20 cellular contexts compared by ENCODE assay signal in genomic region chr6:45843848-45844521, GRCh38.
DNase-seq lines count a peak whose midpoint lies in the region.
"Had no signal": no experiment of that assay in that cellular context is flagged by ENCODE, and none has a peak within 500 bp of the region (broad histone marks: within the 10 kb centered on the region; RNA-seq: fewer than 3 reads in every experiment).

No MANE protein-coding gene starts in this region.

- H3K27ac Mint-ChIP-seq in activated T-helper 1 cell treated with anti-CD3 and anti-CD28 coated beads, Interleukin-12 subunit alpha, Interleukin-12 subunit beta, Interleukin-2, Interleukin-4 antibody, amounts not matched to agents 30 ng/mL and 10 ng/mL and 1 ng/mL, durations not matched to agents 14 hours and 24 hours and 36 hours: no peak overlapping the region
- H3K27ac Mint-ChIP-seq: neural progenitor cell had no signal

- intact Hi-C loops in activated T-helper 1 cell treated with anti-CD3 and anti-CD28 coated beads, Interleukin-12 subunit alpha, Interleukin-12 subunit beta, Interleukin-2, Interleukin-4 antibody, amounts not matched to agents 30 ng/mL and 10 ng/mL and 1 ng/mL, durations not matched to agents 14 hours and 24 hours and 36 hours (cut with micrococcal nuclease): no loop called here

- in situ Hi-C loops in KBM-7 (cut with MboI; ENCODE audit: low pct_unique_long_range_greater_than_20kb, low sequenced_read_pairs): no loop called here

- H3K4me3 Mint-ChIP-seq in activated T-helper 1 cell treated with anti-CD3 and anti-CD28 coated beads, Interleukin-12 subunit alpha, Interleukin-12 subunit beta, Interleukin-2, Interleukin-4 antibody, amounts not matched to agents 30 ng/mL and 10 ng/mL and 1 ng/mL, durations not matched to agents 14 hours and 24 hours and 36 hours: no peak overlapping the region
- H3K4me3 Mint-ChIP-seq: neural progenitor cell had no signal

- H3K27me3 Mint-ChIP-seq in activated T-helper 1 cell treated with anti-CD3 and anti-CD28 coated beads, Interleukin-12 subunit alpha, Interleukin-12 subunit beta, Interleukin-2, Interleukin-4 antibody, amounts not matched to agents 30 ng/mL and 10 ng/mL and 1 ng/mL, durations not matched to agents 14 hours and 24 hours and 36 hours (ENCODE audit: insufficient read depth): peaks cover 3% of the 10 kb centered on the region

- H3K36me3 Mint-ChIP-seq in activated T-helper 1 cell treated with anti-CD3 and anti-CD28 coated beads, Interleukin-12 subunit alpha, Interleukin-12 subunit beta, Interleukin-2, Interleukin-4 antibody, amounts not matched to agents 30 ng/mL and 10 ng/mL and 1 ng/mL, durations not matched to agents 14 hours and 24 hours and 36 hours (ENCODE audit: low read depth): peaks cover 2% of the 10 kb centered on the region
- H3K36me3 Mint-ChIP-seq: neural progenitor cell had no signal

- DNase-seq in EH (ENCODE audit: low read depth): peak; percentile 73
- peak; percentile 72 for DNase-seq in KBM-7
- peak; percentile 92 for DNase-seq in astrocyte of the hippocampus (ENCODE audit: low read depth, low spot score)
- DNase-seq in myocyte (ENCODE audit: low read depth): peak; percentile 30
- DNase-seq in NCI-H2227 (lab: John Stamatoyannopoulos, UW; ENCODE audit: unreplicated experiment): no peak
- no peak for DNase-seq in activated T-helper 1 cell treated with anti-CD3 and anti-CD28 coated beads, Interleukin-12 subunit alpha, Interleukin-12 subunit beta, Interleukin-2, Interleukin-4 antibody, amounts not matched to agents 30 ng/mL and 10 ng/mL and 1 ng/mL, durations not matched to agents 14 hours and 24 hours and 36 hours (ENCODE audit: low spot score)
- no peak for DNase-seq in GM19240 (ENCODE audit: insufficient read length, low spot score)
- no peak for DNase-seq in activated CD4-positive, alpha-beta T cell treated with anti-CD3 and anti-CD28 coated beads, Interleukin-2, amount 50 U/mL, for 1 hour
- DNase-seq: activated CD4-positive, CD25-positive, alpha-beta regulatory T cell treated with anti-CD3 and anti-CD28 coated beads, Interleukin-2, amount 50 U/mL, for 72 hours; activated CD8-positive, alpha-beta memory T cell treated with anti-CD3 and anti-CD28 coated beads, Interleukin-2, amount 50 U/mL, for 4 hours; activated naive CD4-positive, alpha-beta T cell treated with anti-CD3 and anti-CD28 coated beads, Interleukin-2, amount 50 U/mL, for 16 hours; C1 segment of cervical spinal cord; DMS153; dorsolateral prefrontal cortex; esophagus squamous epithelium; mammary epithelial cell; NCI-H2107; NCI-H748 treated with DMSO at 0.1 percent for 48 hours; stimulated activated CD4-positive, alpha-beta T cell treated with anti-CD3 and anti-CD28 coated beads, Interleukin-2, amount 100 ng/mL, for 48 hours had no signal

- H3K4me1 Mint-ChIP-seq in activated T-helper 1 cell treated with anti-CD3 and anti-CD28 coated beads, Interleukin-12 subunit alpha, Interleukin-12 subunit beta, Interleukin-2, Interleukin-4 antibody, amounts not matched to agents 30 ng/mL and 10 ng/mL and 1 ng/mL, durations not matched to agents 14 hours and 24 hours and 36 hours (ENCODE audit: low read depth): no peaks in the 10 kb centered on the region

- no peaks in the 10 kb centered on the region for H3K9me3 Mint-ChIP-seq in activated T-helper 1 cell treated with anti-CD3 and anti-CD28 coated beads, Interleukin-12 subunit alpha, Interleukin-12 subunit beta, Interleukin-2, Interleukin-4 antibody, amounts not matched to agents 30 ng/mL and 10 ng/mL and 1 ng/mL, durations not matched to agents 14 hours and 24 hours and 36 hours
- H3K9me3 Mint-ChIP-seq: neural progenitor cell had no signal

Comparison
In these comparisons a context has a peak if more than half of its experiments do, and no peak if none do; other contexts are left out.
1. DNase-seq: peak in EH (single experiment), KBM-7 (single experiment), astrocyte of the hippocampus (single experiment) and myocyte (single experiment); none in NCI-H2227 (single experiment), activated T-helper 1 cell treated with anti-CD3 and anti-CD28 coated beads, Interleukin-12 subunit alpha, Interleukin-12 subunit beta, Interleukin-2, Interleukin-4 antibody, amounts not matched to agents 30 ng/mL and 10 ng/mL and 1 ng/mL, durations not matched to agents 14 hours and 24 hours and 36 hours (single experiment), GM19240 (single experiment) and activated CD4-positive, alpha-beta T cell treated with anti-CD3 and anti-CD28 coated beads, Interleukin-2, amount 50 U/mL, for 1 hour (single experiment).